In genomic region chr3:186857743-186858142, GRCh38 we compare ENCODE assay signal across 1 cellular context.
TF ChIP-seq lines count a peak whose summit lies in the region.

No MANE protein-coding gene starts in this region.

TF ChIP-seq in K562, 482 proteins besides CTCF, POLR2A, EP300 and RAD21:
- TF ChIP-seq EHMT2 (IDR thresholded peaks at IDR 0.05) (peak; percentile 16; the same call in 1 of the 2 replicates), BDP1 (IDR thresholded peaks at IDR 0.05; ENCODE audit: insufficient read depth, insufficient read length) (no peak), ZNF133 (CRISPR knock-in tag; IDR thresholded peaks at IDR 0.05) (no peak), NCOA1 (IDR thresholded peaks at IDR 0.05; ENCODE audit: low read depth) (no peak), PURB (CRISPR knock-in tag; IDR thresholded peaks at IDR 0.05; ENCODE audit: low read depth) (no peak), ETV6 (IDR thresholded peaks at IDR 0.05; ENCODE audit: borderline replicate concordance in 1 of 2, low read depth in 2 of 2, low read length in 1 of 2) (peak in 1 of 2 experiments; percentile 73; a peak in 2 of 4 replicates), ETV6 (CRISPR knock-in tag; IDR thresholded peaks at IDR 0.05; ENCODE audit: borderline replicate concordance) (no peak), ZNF512 (tag; IDR thresholded peaks at IDR 0.05) (peak; percentile 90), ZBED1 (IDR thresholded peaks at IDR 0.05) (no peak), BRD9 (IDR thresholded peaks at IDR 0.05; ENCODE audit: low read depth, partially characterized antibody) (no peak), DPF2 (IDR thresholded peaks at IDR 0.05) (0 out of 2 replicates have a peak, but pooled peaks have one; percentile 22), ZEB2 (IDR thresholded peaks at IDR 0.05) (no peak), HOXB6 (CRISPR knock-in tag; IDR thresholded peaks at IDR 0.05; ENCODE audit: borderline replicate concordance) (no peak), MTA2 (IDR thresholded peaks at IDR 0.05; ENCODE audit: low read depth) (peak; percentile 19; the same call in 1 of the 2 replicates), MEIS2 (IDR thresholded peaks at IDR 0.05; ENCODE audit: partially characterized antibody) (no peak), HLTF (IDR thresholded peaks at IDR 0.05) (0 out of 2 replicates have a peak, but pooled peaks have one; percentile 19), NKRF (IDR thresholded peaks at IDR 0.05; ENCODE audit: borderline replicate concordance) (peak; percentile 41; the same call in 1 of the 2 replicates), STAG1 (CRISPR knock-in tag; IDR thresholded peaks at IDR 0.05; ENCODE audit: borderline replicate concordance) (no peak), SMARCA4 (IDR thresholded peaks at IDR 0.05) (0 out of 2 replicates have a peak, but pooled peaks have one; percentile 19), BCLAF1 (IDR thresholded peaks at IDR 0.05; ENCODE audit: borderline replicate concordance in 1 of 2, control insufficient read depth in 1 of 2, low read depth in 2 of 2, low read length in 1 of 2) (no peak), CHCHD3 (CRISPR knock-in tag; IDR thresholded peaks at IDR 0.05) (no peak), GTF2B (IDR thresholded peaks at IDR 0.05; ENCODE audit: extremely low read depth, insufficient read length) (no peak), SMARCE1 (IDR thresholded peaks at IDR 0.05) (0 out of 2 replicates have a peak, but pooled peaks have one; percentile 17), PREB (CRISPR knock-in tag; IDR thresholded peaks at IDR 0.05) (no peak)
TF ChIP-seq in K562: peak in this region for 9.
